Comparison of ENCODE assay signal across 9 cellular contexts in genomic region chr2:209970271-209970670, GRCh38.
"Had no signal": no experiment of that assay in that cellular context is flagged by ENCODE, and none has a peak within 500 bp of the region (broad histone marks: within the 10 kb centered on the region; RNA-seq: fewer than 3 reads in every experiment).

No MANE protein-coding gene starts in this region.

- H3K36me3 ChIP-seq: HAP-1 had no signal

- H3K4me1 ChIP-seq: HAP-1 had no signal

- H2AFZ ChIP-seq: GM23248 had no signal

- H3K9me3 ChIP-seq: HAP-1 had no signal

- H3K4me2 ChIP-seq: KMS-11 had no signal

- DNase-seq: GM23248, GOT3, H7, HFFc6, KBM-7 had no signal

- H3K4me3 ChIP-seq: GM23248, HAP-1 had no signal

- H3K9ac ChIP-seq: GM23248, KMS-11 had no signal

- H3K27ac ChIP-seq: GM23248, HL-60, KMS-11 had no signal

- ATAC-seq: HCT116 had no signal
